ENCODE assay signal across 15 cellular contexts in the genomic region with DNA sequence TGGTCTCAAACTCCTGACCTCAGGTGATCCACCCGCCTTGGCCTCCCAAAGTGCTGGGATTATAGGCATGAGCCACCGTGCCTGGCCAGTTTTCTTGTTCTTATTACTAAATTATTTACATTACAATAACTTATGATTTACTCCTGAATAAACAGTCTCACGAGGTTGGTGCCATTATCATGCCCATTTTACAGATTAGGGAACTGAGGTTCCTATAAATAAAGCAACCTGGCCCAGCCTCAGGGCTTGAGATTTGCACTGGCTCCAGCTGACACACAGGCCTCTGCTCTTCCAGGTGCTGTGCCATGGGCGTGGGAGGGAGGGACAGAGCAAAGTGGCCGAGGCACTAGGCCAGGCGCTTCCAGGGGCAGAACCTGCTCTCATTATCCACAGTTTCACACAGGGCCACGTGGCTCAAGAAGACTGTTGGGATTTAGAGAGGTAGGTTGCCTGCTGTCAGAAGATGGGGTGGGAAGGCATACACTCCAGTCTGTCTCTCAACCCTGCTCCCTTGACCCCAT. TPM values are rescaled to one million over a fixed set of nuclear protein-coding genes. Genes with fewer than 3 reads are reported as not detected.
DNase-seq lines count a peak whose midpoint lies in the region; ATAC-seq and TF ChIP-seq lines count a peak whose summit lies in the region.
"Had no signal": no experiment of that assay in that cellular context is flagged by ENCODE, and none has a peak within 500 bp of the region (broad histone marks: within the 10 kb centered on the region; RNA-seq: fewer than 3 reads in every experiment).

No MANE protein-coding gene starts in this region.

- DNase-seq in Right ventricle myocardium inferior (ENCODE audit: missing footprints), result peak; percentile 31
- no peak for DNase-seq in Right ventricle myocardium superior
- DNase-seq in left ventricle myocardium inferior, result no peak
- peak in 1 of 2 donors; percentile 50 for DNase-seq in gastrocnemius medialis
- no peak for DNase-seq in ascending aorta (ENCODE audit: low spot score in 2 of 2)
- DNase-seq in breast epithelium (ENCODE audit: low spot score in 2 of 2), result no peak
- DNase-seq: 8988T; AML-193; CD4-positive, CD25-positive, alpha-beta regulatory T cell; DMS53; GF-D8 had no signal

- in situ Hi-C loops in gastrocnemius medialis (cut with MboI; ENCODE audit: low sequenced_read_pairs in 4 of 4), result no loop called here

- H3K4me3 Mint-ChIP-seq in IgD-negative memory B cell, result no peak overlapping the region
- H3K4me3 Mint-ChIP-seq: CD4-positive, CD25-positive, alpha-beta regulatory T cell had no signal

- H3K36me3 ChIP-seq in left ventricle myocardium inferior (peaks cover 19% of the 10 kb centered on the region), gastrocnemius medialis (no peaks in the 10 kb centered on the region), ascending aorta (peaks cover 0 to 9% of the 10 kb centered on the region in 2 donors), breast epithelium (no peaks in the 10 kb centered on the region)
- H3K36me3 ChIP-seq: HAP-1 had no signal

- H3K27ac Mint-ChIP-seq in IgD-negative memory B cell, result peak overlapping the region in 2 of 3 donors; percentile 63 to 77
- H3K27ac Mint-ChIP-seq: CD4-positive, CD25-positive, alpha-beta regulatory T cell had no signal

- peaks cover 4% of the 10 kb centered on the region for H3K27me3 Mint-ChIP-seq in IgD-negative memory B cell
- H3K27me3 Mint-ChIP-seq: CD4-positive, CD25-positive, alpha-beta regulatory T cell had no signal

- peaks cover 0 to 4% (median 1%) of the 10 kb centered on the region in 3 donors for H3K4me1 Mint-ChIP-seq in IgD-negative memory B cell

- intact Hi-C loops in Right ventricle myocardium inferior (cut with DNase I) (loop anchor here (5.0 kb wide), 1 partner anchor 40 kb away; no protein-coding TSS in a partner anchor), Right ventricle myocardium superior (cut with DNase I) (no loop called here), left ventricle myocardium inferior (cut with micrococcal nuclease) (no loop called here), gastrocnemius medialis (cut with DNase I; ENCODE audit: low total_unique reads) (no loop called here), ascending aorta (cut with DNase I) (no loop called here), breast epithelium (cut with DNase I; ENCODE audit: low total_unique reads) (no loop called here)

- no peaks in the 10 kb centered on the region for H3K9me3 ChIP-seq in left ventricle myocardium inferior (replicated peaks)
- no peaks in the 10 kb centered on the region for H3K9me3 ChIP-seq in gastrocnemius medialis
- no peaks in the 10 kb centered on the region for H3K9me3 ChIP-seq in ascending aorta
- H3K9me3 ChIP-seq in breast epithelium, result no peaks in the 10 kb centered on the region
- H3K9me3 ChIP-seq: BLaER1 treated with 17β-estradiol and CSF1 and Interleukin-3, amounts not matched to agents 10 nM and 100 nM; HAP-1 had no signal

- H3K36me3 Mint-ChIP-seq in IgD-negative memory B cell, result no peaks in the 10 kb centered on the region
- H3K36me3 Mint-ChIP-seq: CD4-positive, CD25-positive, alpha-beta regulatory T cell had no signal

- no peak for TF ChIP-seq CTCF in left ventricle myocardium inferior (IDR thresholded peaks at IDR 0.05; ENCODE audit: borderline replicate concordance)
- TF ChIP-seq CTCF in gastrocnemius medialis (IDR thresholded peaks at IDR 0.05 in 4 of 5, conservative IDR thresholded peaks at IDR 0.05 in 1 of 5), result no peak
- TF ChIP-seq CTCF in ascending aorta (IDR thresholded peaks at IDR 0.05), result no peak
- TF ChIP-seq CTCF in breast epithelium (IDR thresholded peaks at IDR 0.05), result no peak

- ATAC-seq in Right ventricle myocardium inferior (no peak), Right ventricle myocardium superior (ENCODE audit: poor library complexity) (no peak), gastrocnemius medialis (no peak)

- H3K27me3 ChIP-seq in left ventricle myocardium inferior (ENCODE audit: low read depth) (no peaks in the 10 kb centered on the region), gastrocnemius medialis (no peaks in the 10 kb centered on the region), ascending aorta (no peaks in the 10 kb centered on the region), breast epithelium (no peaks in the 10 kb centered on the region)
- H3K27me3 ChIP-seq: BLaER1 treated with 17β-estradiol and CSF1 and Interleukin-3, amounts not matched to agents 10 nM and 100 nM had no signal

- no peaks in the 10 kb centered on the region for H3K9me3 Mint-ChIP-seq in IgD-negative memory B cell
- H3K9me3 Mint-ChIP-seq: CD4-positive, CD25-positive, alpha-beta regulatory T cell had no signal

- peaks cover 94% of the 10 kb centered on the region for H3K4me1 ChIP-seq in left ventricle myocardium inferior
- H3K4me1 ChIP-seq in gastrocnemius medialis, result peaks cover 69 to 83% of the 10 kb centered on the region in 2 donors
- peaks cover 3 to 11% of the 10 kb centered on the region in 2 donors for H3K4me1 ChIP-seq in ascending aorta
- H3K4me1 ChIP-seq in breast epithelium, result no peaks in the 10 kb centered on the region
- H3K4me1 ChIP-seq: HAP-1 had no signal

- peak overlapping the region; percentile 86 for H3K4me3 ChIP-seq in left ventricle myocardium inferior
- H3K4me3 ChIP-seq in gastrocnemius medialis, result peak overlapping the region in 3 of 4 donors; percentile 62 to 80 (median 72)
- no peak overlapping the region for H3K4me3 ChIP-seq in ascending aorta
- no peak overlapping the region for H3K4me3 ChIP-seq in breast epithelium
- H3K4me3 ChIP-seq: HAP-1 had no signal

- peak overlapping the region; percentile 96 for H3K27ac ChIP-seq in left ventricle myocardium inferior (replicated peaks)
- H3K27ac ChIP-seq in gastrocnemius medialis, result peak overlapping the region; percentile 96 to 100 (median 98)
- no peak overlapping the region for H3K27ac ChIP-seq in ascending aorta
- H3K27ac ChIP-seq in breast epithelium, result no peak overlapping the region

- TF ChIP-seq POLR2A in gastrocnemius medialis (IDR thresholded peaks at IDR 0.05) (no peak), breast epithelium (IDR thresholded peaks at IDR 0.05) (no peak)

RNA-seq across cellular contexts. Expression of a gene that starts 2.3 kb away (rescaled TPM):
- total RNA-seq in Right ventricle myocardium inferior, result 107 TPM
- total RNA-seq in Right ventricle myocardium superior, result 115 TPM
- 1.7 TPM for polyA plus RNA-seq in IgD-negative memory B cell
- 120 TPM for total RNA-seq in left ventricle myocardium inferior
- 100 to 1,000 TPM; 110 to 395 (median 184) TPM for total RNA-seq in gastrocnemius medialis
- total RNA-seq in ascending aorta, result 15.8 TPM
- total RNA-seq in breast epithelium, result 10 to 100 TPM in 1 of 3 donors, 1 to 10 TPM in 2; 5.0 to 14.1 (median 9.3) TPM
- total RNA-seq: CD4-positive, CD25-positive, alpha-beta regulatory T cell; HT-29 had no signal
- polyA plus RNA-seq: CD4-positive, CD25-positive, alpha-beta regulatory T cell had no signal

RNA-seq across cellular contexts. Expression of a gene that starts 15.5 kb away (rescaled TPM):
- total RNA-seq in Right ventricle myocardium inferior, result 62.9 TPM
- total RNA-seq in Right ventricle myocardium superior, result 55.7 TPM
- polyA plus RNA-seq in IgD-negative memory B cell, result 18.3 TPM
- 47.3 TPM for total RNA-seq in left ventricle myocardium inferior
- total RNA-seq in gastrocnemius medialis, result 10 to 100 TPM in 2 of 4 donors, 1 to 10 TPM in 2; 3.6 to 16.0 (median 10.1) TPM
- total RNA-seq in ascending aorta, result 6.2 TPM
- 1 to 10 TPM; 1.6 to 3.7 (median 2.5) TPM for total RNA-seq in breast epithelium

Comparison
In these comparisons a context has a peak if more than half of its experiments do, and no peak if none do; other contexts are left out.
1. H3K27ac ChIP-seq: peak in left ventricle myocardium inferior (single experiment) and gastrocnemius medialis (4 of 4); none in ascending aorta (0 of 2) and breast epithelium (0 of 2).
2. H3K4me3 ChIP-seq: peak in left ventricle myocardium inferior (single experiment) and gastrocnemius medialis (3 of 4); none in ascending aorta (0 of 2) and breast epithelium (0 of 3).